ENCODE assay signal across 11 cellular contexts in genomic region chr15:64619880-64620839, GRCh38.
DNase-seq lines count a peak whose midpoint lies in the region; ATAC-seq, FAIRE-seq and TF ChIP-seq lines count a peak whose summit lies in the region.
"Had no signal": no experiment of that assay in that cellular context is flagged by ENCODE, and none has a peak within 500 bp of the region (broad histone marks: within the 10 kb centered on the region; RNA-seq: fewer than 3 reads in every experiment).

No MANE protein-coding gene starts in this region.

- BruUV-seq in endothelial cell of umbilical vein (replicated peaks; lab: Mats Ljungman, UMichigan), result no TSS peak

- H3K36me3 ChIP-seq in RWPE2 (ENCODE audit: low read depth) (peaks cover 15% of the 10 kb centered on the region), endothelial cell of umbilical vein (ENCODE audit: control insufficient read depth in 2 of 2, extremely low read depth in 1 of 2, insufficient read depth in 2 of 2, low read length in 2 of 2) (peaks cover 4% of the 10 kb centered on the region in 2 experiments), prostate gland (no peaks in the 10 kb centered on the region), mesendoderm (ENCODE audit: control insufficient read depth, insufficient read depth, low read length) (peaks cover 3% of the 10 kb centered on the region)

- H2BK120ac ChIP-seq in mesendoderm (ENCODE audit: low read depth, low read length), result no peak overlapping the region

- H4K8ac ChIP-seq in mesendoderm (ENCODE audit: low read depth, low read length), result no peak overlapping the region

- H3K27me3 Mint-ChIP-seq in activated CD4-positive, alpha-beta T cell treated with anti-CD3 and anti-CD28 coated beads, Interleukin-2, amount 10 ng/mL, durations not matched to agents 24 days and 14 days, result no peaks in the 10 kb centered on the region

- H4K5ac ChIP-seq in mesendoderm (ENCODE audit: low read length), result no peak overlapping the region

- peaks cover 79% of the 10 kb centered on the region for H3K4me1 Mint-ChIP-seq in activated CD4-positive, alpha-beta T cell treated with anti-CD3 and anti-CD28 coated beads, Interleukin-2, amount 10 ng/mL, durations not matched to agents 24 days and 14 days

- H3K4me1 ChIP-seq in RWPE2 (ENCODE audit: insufficient read depth, poor library complexity, severe bottlenecking) (peaks cover 20% of the 10 kb centered on the region), endothelial cell of umbilical vein (ENCODE audit: control insufficient read depth, extremely low read depth, insufficient read depth, low read length) (no peaks in the 10 kb centered on the region), prostate gland (replicated peaks) (no peaks in the 10 kb centered on the region), mesendoderm (ENCODE audit: control insufficient read depth, low read depth, low read length) (no peaks in the 10 kb centered on the region)

- no peak overlapping the region for H3K4me2 ChIP-seq in endothelial cell of umbilical vein (ENCODE audit: insufficient read depth, low read length)
- no peak overlapping the region for H3K4me2 ChIP-seq in mesendoderm (ENCODE audit: low read length)
- H3K4me2 ChIP-seq: BLaER1 had no signal

- POLR2A ChIA-PET in endothelial cell of umbilical vein (lab: Charles Lee), result interaction anchor here (0.6 kb wide), 1 partner anchor 18 kb away, joined by 3 read pairs; no protein-coding TSS in a partner anchor
- POLR2A ChIA-PET in GM10248 (lab: Yijun Ruan, JAX), result no interaction called here

- TF ChIP-seq POLR2A in endothelial cell of umbilical vein (IDR thresholded peaks at IDR 0.05; ENCODE audit: low read depth, low read length), result no peak
- TF ChIP-seq POLR2A in prostate gland (IDR thresholded peaks at IDR 0.05), result no peak

- TF ChIP-seq CTCF in RWPE2 (IDR thresholded peaks at IDR 0.05; ENCODE audit: poor library complexity, severe bottlenecking), result no peak
- TF ChIP-seq CTCF in endothelial cell of umbilical vein (IDR thresholded peaks at IDR 0.05; ENCODE audit: extremely low read depth in 1 of 2, insufficient read depth in 1 of 2, low read depth in 1 of 2, low read length in 2 of 2), result no peak
- TF ChIP-seq CTCF in prostate gland (IDR thresholded peaks at IDR 0.05), result no peak
- no peak for TF ChIP-seq CTCF in GM10248 (IDR thresholded peaks at IDR 0.05; ENCODE audit: control extremely low read depth, extremely low read depth, low read depth, missing control alignments)

- H3K4ac ChIP-seq in mesendoderm (ENCODE audit: low read depth, low read length), result no peak overlapping the region

- H3K56ac ChIP-seq in mesendoderm (ENCODE audit: low read length), result no peak overlapping the region

- peak overlapping the region; percentile 69 for H3K27ac ChIP-seq in RWPE2 (ENCODE audit: poor library complexity, severe bottlenecking)
- H3K27ac ChIP-seq in endothelial cell of umbilical vein (ENCODE audit: insufficient read depth, low read depth, low read length), result no peak overlapping the region
- peak overlapping the region; percentile 9 to 24 for H3K27ac ChIP-seq in prostate gland
- no peak overlapping the region for H3K27ac ChIP-seq in mesendoderm (ENCODE audit: low read depth, low read length)
- H3K27ac ChIP-seq: BLaER1, SK-N-MC had no signal

- CTCF ChIA-PET in endothelial cell of umbilical vein (lab: Charles Lee), result interaction anchor here (0.6 to 1.9 kb wide), 5 partner anchors 10 to 113 kb away, joined by 3 to 8 read pairs (median 4); no protein-coding TSS in a partner anchor
- CTCF ChIA-PET in GM10248 (lab: Yijun Ruan, JAX), result interaction anchor here (0.8 to 3.1 kb wide), 6 partner anchors 19 to 51 kb away, joined by 3 to 9 read pairs (median 3); no protein-coding TSS in a partner anchor

- no peak overlapping the region for H2BK15ac ChIP-seq in mesendoderm (replicated peaks; ENCODE audit: low read depth)

- no peak overlapping the region for H2AFZ ChIP-seq in endothelial cell of umbilical vein (ENCODE audit: low read depth, low read length)

- dilution Hi-C loops in endothelial cell of umbilical vein (cut with MboI; ENCODE audit: extremely low pct_ligation_motif_present, low sequenced_read_pairs), result no loop called here

- H3K18ac ChIP-seq in mesendoderm (ENCODE audit: low read length), result no peak overlapping the region

- DNase-seq in activated CD4-positive, alpha-beta T cell treated with anti-CD3 and anti-CD28 coated beads, Interleukin-2, amount 10 ng/mL, durations not matched to agents 24 days and 14 days, result no peak
- DNase-seq in activated CD4-positive, alpha-beta T cell treated with anti-CD3 and anti-CD28 coated beads for 48 hours, result no peak
- no peak for DNase-seq in RWPE2 (ENCODE audit: low spot score)
- DNase-seq in endothelial cell of umbilical vein (ENCODE audit: low read depth, low spot score), result peak; percentile 24
- no peak for DNase-seq in prostate gland (ENCODE audit: low spot score)
- no peak for DNase-seq in GM10248 (ENCODE audit: extremely low spot score)
- DNase-seq in kidney glomerular epithelial cell (lab: John Stamatoyannopoulos, UW), result no peak
- DNase-seq in mesendoderm, result no peak
- DNase-seq: NCI-H1105 treated with DMSO at 0.1 percent for 48 hours had no signal

- H3K9me3 ChIP-seq in RWPE2 (ENCODE audit: severe bottlenecking), result no peaks in the 10 kb centered on the region
- no peaks in the 10 kb centered on the region for H3K9me3 ChIP-seq in endothelial cell of umbilical vein (replicated peaks; ENCODE audit: control insufficient read depth, insufficient read depth, low read length)
- no peaks in the 10 kb centered on the region for H3K9me3 ChIP-seq in prostate gland
- H3K9me3 ChIP-seq: BLaER1 had no signal

- peaks cover 8% of the 10 kb centered on the region for H4K20me1 ChIP-seq in endothelial cell of umbilical vein (replicated peaks; ENCODE audit: control insufficient read depth, extremely low read depth, insufficient read depth, low read length)

- no peaks in the 10 kb centered on the region for H3K9me1 ChIP-seq in endothelial cell of umbilical vein (replicated peaks; ENCODE audit: control insufficient read depth, extremely low read depth, insufficient read depth, low read length)

- H3K36me3 Mint-ChIP-seq in activated CD4-positive, alpha-beta T cell treated with anti-CD3 and anti-CD28 coated beads, Interleukin-2, amount 10 ng/mL, durations not matched to agents 24 days and 14 days (ENCODE audit: low read depth), result peaks cover 19% of the 10 kb centered on the region

- H3K4me3 ChIP-seq in RWPE2 (ENCODE audit: severe bottlenecking) (no peak overlapping the region), endothelial cell of umbilical vein (replicated peaks in 1 of 3; ENCODE audit: insufficient read depth in 1 of 3, low read depth in 1 of 3, low read length in 3 of 3) (no peak overlapping the region), prostate gland (no peak overlapping the region), mesendoderm (ENCODE audit: low read length) (no peak overlapping the region)
- H3K4me3 ChIP-seq: BLaER1, SK-N-MC had no signal

- no peaks in the 10 kb centered on the region for H3K27me3 ChIP-seq in RWPE2 (ENCODE audit: insufficient read depth, poor library complexity, severe bottlenecking)
- H3K27me3 ChIP-seq in endothelial cell of umbilical vein (ENCODE audit: control insufficient read depth in 2 of 2, insufficient read depth in 2 of 2, low read length in 2 of 2), result no peaks in the 10 kb centered on the region
- no peaks in the 10 kb centered on the region for H3K27me3 ChIP-seq in prostate gland (replicated peaks; ENCODE audit: insufficient read depth)
- H3K27me3 ChIP-seq in mesendoderm (ENCODE audit: insufficient read depth, low read length, poor library complexity), result no peaks in the 10 kb centered on the region
- H3K27me3 ChIP-seq: BLaER1 had no signal

- H3K9ac ChIP-seq in endothelial cell of umbilical vein (replicated peaks; ENCODE audit: extremely low read depth, insufficient read depth, low read length), result no peak overlapping the region
- no peak overlapping the region for H3K9ac ChIP-seq in mesendoderm (ENCODE audit: low read length)
- H3K9ac ChIP-seq: BLaER1 had no signal

- ATAC-seq in RWPE2 (ENCODE audit: low read depth), result peak; percentile 90

- intact Hi-C loops in activated CD4-positive, alpha-beta T cell treated with anti-CD3 and anti-CD28 coated beads, Interleukin-2, amount 10 ng/mL, durations not matched to agents 24 days and 14 days (cut with micrococcal nuclease), result loop anchor here (5.0 to 10.0 kb wide), 4 partner anchors 38 to 375 kb away; no protein-coding TSS in a partner anchor
- intact Hi-C loops in endothelial cell of umbilical vein (cut with micrococcal nuclease) (no loop called here), prostate gland (cut with DNase I) (no loop called here)

- H3K9me3 Mint-ChIP-seq in activated CD4-positive, alpha-beta T cell treated with anti-CD3 and anti-CD28 coated beads, Interleukin-2, amount 10 ng/mL, durations not matched to agents 24 days and 14 days, result no peaks in the 10 kb centered on the region

- H3K79me1 ChIP-seq in mesendoderm (ENCODE audit: low read length), result peaks cover 23% of the 10 kb centered on the region

- 39% methylated on average over 1 of the region's 1 CpG for WGBS in prostate gland
- no CpG with 5 or more reads among the region's 1 CpG for WGBS in mesendoderm (ENCODE audit: extremely low coverage, insufficient coverage, low lambda C conversion rate)

- H3K79me2 ChIP-seq in endothelial cell of umbilical vein (ENCODE audit: control insufficient read depth, insufficient read depth, low read length) (peaks cover 66% of the 10 kb centered on the region), mesendoderm (ENCODE audit: control insufficient read depth, insufficient read depth, low read length) (peaks cover 5% of the 10 kb centered on the region)

- H2AK5ac ChIP-seq in mesendoderm (ENCODE audit: low read length), result no peak overlapping the region

- peak overlapping the region; percentile 73 for H3K27ac Mint-ChIP-seq in activated CD4-positive, alpha-beta T cell treated with anti-CD3 and anti-CD28 coated beads, Interleukin-2, amount 10 ng/mL, durations not matched to agents 24 days and 14 days

- peak overlapping the region; percentile 6 for H3K4me3 Mint-ChIP-seq in activated CD4-positive, alpha-beta T cell treated with anti-CD3 and anti-CD28 coated beads, Interleukin-2, amount 10 ng/mL, durations not matched to agents 24 days and 14 days

- H2BK5ac ChIP-seq in mesendoderm (ENCODE audit: low read length), result no peak overlapping the region

- peak; percentile 40 for FAIRE-seq in endothelial cell of umbilical vein (lab: Jason Lieb, UNC)

- H3K23ac ChIP-seq in mesendoderm (ENCODE audit: low read length), result no peak overlapping the region

TF ChIP-seq in endothelial cell of umbilical vein, 7 proteins besides CTCF, POLR2A, EP300 and RAD21:
- no peak for TF ChIP-seq JUN (IDR thresholded peaks at IDR 0.05; ENCODE audit: borderline replicate concordance, insufficient read depth, insufficient read length, low read depth)

Comparison
In these comparisons a context has a peak if more than half of its experiments do, and no peak if none do; other contexts are left out.
1. H3K27ac ChIP-seq: peak in RWPE2 (single experiment) and prostate gland (2 of 2); none in endothelial cell of umbilical vein (single experiment) and mesendoderm (single experiment).